In the genomic region with DNA sequence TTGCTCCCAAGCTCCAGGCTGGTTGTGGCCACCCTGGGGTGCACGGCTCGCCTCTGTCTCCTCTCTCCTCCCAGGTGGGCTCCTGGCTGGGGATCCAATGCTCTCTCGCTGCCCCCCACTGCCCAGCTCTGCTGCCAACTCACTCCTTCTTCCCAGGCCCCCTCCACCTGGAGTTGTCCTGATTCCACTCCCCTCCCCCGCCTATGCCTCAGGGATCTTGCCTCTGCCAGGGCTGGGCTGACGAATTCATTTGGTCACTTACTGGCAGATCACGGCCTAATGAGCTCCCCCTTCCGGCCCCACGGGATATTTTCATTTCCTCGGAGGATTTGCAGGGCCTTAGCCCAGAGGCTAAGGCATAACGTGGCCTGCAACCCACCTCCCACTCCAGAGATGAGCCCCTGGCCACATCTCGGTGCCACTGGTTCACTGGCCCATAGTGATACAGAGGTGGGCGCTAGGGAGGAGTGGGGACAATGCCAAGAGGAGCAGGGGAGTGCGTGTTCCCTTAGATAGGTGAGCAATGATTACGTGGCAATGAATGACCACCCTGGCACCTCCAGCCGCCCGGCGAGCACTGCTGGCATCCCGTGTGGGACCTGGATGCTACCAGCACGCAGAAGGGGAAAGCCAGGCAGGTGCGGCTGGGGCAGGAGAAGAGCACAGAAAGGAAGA, we compare ENCODE assay signal across 11 cellular contexts.
A peak's percentile ranks its signal among the peaks of the same experiment; 100 is the strongest.
DNase-seq lines count a peak whose midpoint lies in the region; ATAC-seq and TF ChIP-seq lines count a peak whose summit lies in the region.
"Had no signal": no experiment of that assay in that cellular context is flagged by ENCODE, and none has a peak within 500 bp of the region (broad histone marks: within the 10 kb centered on the region; RNA-seq: fewer than 3 reads in every experiment).

No MANE protein-coding gene starts in this region.

- no peaks in the 10 kb centered on the region for H3K9me2 ChIP-seq in OCI-LY1 (ENCODE audit: low read depth, low read length)
- H3K9me2 ChIP-seq in hepatocyte (replicated peaks; ENCODE audit: insufficient read depth): no peaks in the 10 kb centered on the region

- H3K27me3 Mint-ChIP-seq in activated T-cell treated with anti-CD3 and anti-CD28 coated beads, Interleukin-2, amount 50 U/mL, for 4 hours (ENCODE audit: low read depth): no peaks in the 10 kb centered on the region

- H3K27ac ChIP-seq in OCI-LY1 (ENCODE audit: low read depth, low read length, poor library complexity, severe bottlenecking) (no peak overlapping the region), hepatocyte (no peak overlapping the region), thyroid gland (no peak overlapping the region)

- TF ChIP-seq POLR2A in thyroid gland (IDR thresholded peaks at IDR 0.05): no peak

- WGBS in hepatocyte (ENCODE audit: low lambda C conversion rate, missing lambda C conversion rate): 64% methylated on average over 20 of the region's 20 CpGs
- 72 to 75% methylated on average over 20 of the region's 20 CpGs for WGBS in thyroid gland, 2 donors

- DNase-seq in SHP77 (lab: John Stamatoyannopoulos, UW): peak; percentile 8 to 16
- no peak for DNase-seq in SHP77 treated with DMSO at 0.1 percent for 48 hours (lab: John Stamatoyannopoulos, UW)
- DNase-seq in hepatocyte (ENCODE audit: low spot score): peak; percentile 61
- peak; percentile 36 to 39 for DNase-seq in thyroid gland
- no peak for DNase-seq in activated T-cell treated with anti-CD3 and anti-CD28 coated beads, Interleukin-2, amount 50 U/mL, for 4 hours
- DNase-seq in GM03348 (ENCODE audit: low spot score): no peak
- DNase-seq: activated naive CD4-positive, alpha-beta T cell treated with anti-CD3 and anti-CD28 coated beads, Interleukin-2, amount 10 ng/mL, durations not matched to agents 7 days and 5 days; NCI-H774 had no signal

- no peaks in the 10 kb centered on the region for H3K4me1 ChIP-seq in OCI-LY1 (ENCODE audit: insufficient read depth, low read length, severe bottlenecking)
- H3K4me1 ChIP-seq in hepatocyte (ENCODE audit: insufficient read depth): peaks cover 5% of the 10 kb centered on the region
- no peaks in the 10 kb centered on the region for H3K4me1 ChIP-seq in thyroid gland

- no peaks in the 10 kb centered on the region for H3K27me3 ChIP-seq in OCI-LY1 (ENCODE audit: insufficient read depth, low read length)
- H3K27me3 ChIP-seq in hepatocyte: no peaks in the 10 kb centered on the region
- H3K27me3 ChIP-seq in thyroid gland: no peaks in the 10 kb centered on the region

- no peaks in the 10 kb centered on the region for H3K9me3 Mint-ChIP-seq in activated T-cell treated with anti-CD3 and anti-CD28 coated beads, Interleukin-2, amount 50 U/mL, for 4 hours

- H3K9ac ChIP-seq in OCI-LY1 (ENCODE audit: low read length): no peak overlapping the region

- H3K4me3 Mint-ChIP-seq in activated T-cell treated with anti-CD3 and anti-CD28 coated beads, Interleukin-2, amount 50 U/mL, for 4 hours: no peak overlapping the region
- H3K4me3 Mint-ChIP-seq: activated naive CD4-positive, alpha-beta T cell treated with anti-CD3 and anti-CD28 coated beads, Interleukin-2, amount 10 ng/mL, durations not matched to agents 7 days and 5 days; B cell had no signal

- no peak for ATAC-seq in GM18520 (IDR thresholded peaks at IDR 0.05; ENCODE audit: unreplicated experiment)
- no peak for ATAC-seq in activated T-cell treated with anti-CD3 and anti-CD28 coated beads, Interleukin-2, amount 50 U/mL, for 4 hours

- H3K4me2 ChIP-seq in OCI-LY1 (ENCODE audit: low read length) (no peak overlapping the region), hepatocyte (no peak overlapping the region)

- H4K20me1 ChIP-seq in OCI-LY1 (ENCODE audit: insufficient read depth, low read length) (no peaks in the 10 kb centered on the region), hepatocyte (ENCODE audit: insufficient read depth, poor library complexity, severe bottlenecking) (no peaks in the 10 kb centered on the region)

- peak; percentile 50; the same call in 1 of the 2 replicates for TF ChIP-seq CTCF in OCI-LY1 (IDR thresholded peaks at IDR 0.05; ENCODE audit: low read length)
- peak; percentile 37 for TF ChIP-seq CTCF in hepatocyte (IDR thresholded peaks at IDR 0.05; ENCODE audit: poor library complexity)
- peak in 1 of 6 experiments; percentile 15 for TF ChIP-seq CTCF in thyroid gland (IDR thresholded peaks at IDR 0.05)

- H3K36me3 Mint-ChIP-seq in activated T-cell treated with anti-CD3 and anti-CD28 coated beads, Interleukin-2, amount 50 U/mL, for 4 hours (ENCODE audit: insufficient read depth): no peaks in the 10 kb centered on the region
- H3K36me3 Mint-ChIP-seq: activated naive CD4-positive, alpha-beta T cell treated with anti-CD3 and anti-CD28 coated beads, Interleukin-2, amount 10 ng/mL, durations not matched to agents 7 days and 5 days had no signal

- no peaks in the 10 kb centered on the region for H3K4me1 Mint-ChIP-seq in activated T-cell treated with anti-CD3 and anti-CD28 coated beads, Interleukin-2, amount 50 U/mL, for 4 hours (ENCODE audit: low read depth)
- H3K4me1 Mint-ChIP-seq: activated naive CD4-positive, alpha-beta T cell treated with anti-CD3 and anti-CD28 coated beads, Interleukin-2, amount 10 ng/mL, durations not matched to agents 7 days and 5 days; B cell had no signal

- H3K4me3 ChIP-seq in OCI-LY1 (ENCODE audit: low read depth, low read length, poor library complexity, severe bottlenecking) (no peak overlapping the region), hepatocyte (no peak overlapping the region), thyroid gland (replicated peaks in 1 of 3) (no peak overlapping the region)

- H3K36me3 ChIP-seq in OCI-LY1 (ENCODE audit: insufficient read depth, low read length) (no peaks in the 10 kb centered on the region), hepatocyte (replicated peaks; ENCODE audit: insufficient read depth, low read depth) (no peaks in the 10 kb centered on the region), thyroid gland (no peaks in the 10 kb centered on the region)

- no peaks in the 10 kb centered on the region for H3K79me2 ChIP-seq in OCI-LY1 (ENCODE audit: insufficient read depth, low read length)
- no peaks in the 10 kb centered on the region for H3K79me2 ChIP-seq in hepatocyte

- intact Hi-C loops in thyroid gland (cut with DNase I): no loop called here

- H2AFZ ChIP-seq in OCI-LY1 (ENCODE audit: low read length) (no peak overlapping the region), hepatocyte (no peak overlapping the region)

- H3F3A ChIP-seq in OCI-LY1 (ENCODE audit: insufficient read depth, low read length): no peaks in the 10 kb centered on the region

- H3K9me3 ChIP-seq in OCI-LY1 (ENCODE audit: low read length) (no peaks in the 10 kb centered on the region), hepatocyte (ENCODE audit: low read depth) (no peaks in the 10 kb centered on the region), thyroid gland (no peaks in the 10 kb centered on the region)

Comparison
In these comparisons a context has a peak if more than half of its experiments do, and no peak if none do; other contexts are left out.
1. DNase-seq: peak in SHP77 (2 of 2), hepatocyte (single experiment) and thyroid gland (2 of 2); none in SHP77 treated with DMSO at 0.1 percent for 48 hours (single experiment), activated T-cell treated with anti-CD3 and anti-CD28 coated beads, Interleukin-2, amount 50 U/mL, for 4 hours (single experiment) and GM03348 (single experiment).